8 cellular contexts compared by ENCODE assay signal in the genomic region with DNA sequence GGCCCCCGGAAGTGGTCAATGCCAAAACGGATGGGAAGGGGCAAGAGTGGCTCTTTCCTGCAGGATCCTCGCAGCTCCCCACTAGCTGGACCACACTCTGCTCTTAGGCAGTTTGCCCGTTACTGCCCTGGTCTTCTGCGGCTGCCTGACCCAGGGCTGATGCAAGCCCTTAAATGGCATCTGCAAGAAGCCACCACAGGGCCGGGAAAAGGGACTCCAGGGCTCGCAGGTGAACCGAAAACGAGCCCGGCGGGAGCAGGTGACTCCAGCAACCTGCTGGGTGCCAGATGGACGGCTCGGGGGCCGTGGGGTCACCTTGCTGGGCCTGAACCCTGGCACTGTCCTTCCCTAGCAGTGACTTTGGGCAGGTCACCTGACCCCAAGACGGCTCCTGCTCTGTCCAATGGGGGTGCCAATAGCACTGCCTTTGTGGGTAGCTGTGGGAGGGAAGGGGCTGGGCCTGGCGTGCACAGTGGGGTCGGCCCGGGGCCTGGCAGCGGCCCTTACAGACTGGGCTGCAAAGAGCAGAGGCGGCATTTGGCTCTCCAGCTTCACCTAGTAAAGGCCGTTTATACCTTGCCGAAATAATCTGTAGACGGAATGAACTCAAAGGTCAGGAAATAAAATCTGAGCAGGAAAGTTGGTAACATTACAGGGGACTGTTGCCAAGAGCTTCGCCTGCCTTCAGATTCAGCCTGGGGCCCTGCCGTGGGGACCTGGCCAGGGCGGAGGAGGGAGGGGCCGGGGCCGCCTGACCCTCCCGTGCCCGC. TPM values are rescaled to one million over a fixed set of nuclear protein-coding genes. Genes with fewer than 3 reads are reported as not detected.
DNase-seq lines count a peak whose midpoint lies in the region; FAIRE-seq and TF ChIP-seq lines count a peak whose summit lies in the region.

No MANE protein-coding gene starts in this region.

- H3K27ac ChIP-seq in kidney (ENCODE audit: low read depth in 2 of 2, low read length in 2 of 2) (peak overlapping the region; percentile 71 to 92), stomach smooth muscle (ENCODE audit: low read length) (peak overlapping the region; percentile 77)

- H3K27me3 ChIP-seq in adipocyte (replicated peaks; ENCODE audit: control insufficient read depth, insufficient read depth, low read length) = no peaks in the 10 kb centered on the region
- H3K27me3 ChIP-seq in stomach smooth muscle (ENCODE audit: control insufficient read depth in 1 of 2, insufficient read depth in 2 of 2, low read length in 2 of 2) = no peaks in the 10 kb centered on the region

- H3K9me3 Mint-ChIP-seq in IgD-negative memory B cell = no peaks in the 10 kb centered on the region

- intact Hi-C loops in kidney (cut with DNase I) = no loop called here

- peak overlapping the region; percentile 93 for H3K9ac ChIP-seq in adipocyte (ENCODE audit: low read length)
- H3K9ac ChIP-seq in kidney (ENCODE audit: low read length in 2 of 2) = peak overlapping the region; percentile 54 to 69
- H3K9ac ChIP-seq in stomach smooth muscle (ENCODE audit: low read length in 2 of 2) = peak overlapping the region; percentile 62 to 86

- no peaks in the 10 kb centered on the region for H3K27me3 Mint-ChIP-seq in IgD-negative memory B cell

- FAIRE-seq in GM19239 (lab: Jason Lieb, UNC) (peak; percentile 84), kidney (lab: Jason Lieb, UNC) (no peak)

- no peak for DNase-seq in AG09309 (ENCODE audit: low read depth)
- DNase-seq in GM19239 (ENCODE audit: insufficient read length, low spot score) = no peak
- peak; percentile 58 for DNase-seq in adipocyte (ENCODE audit: low read depth)
- DNase-seq in kidney = no peak
- DNase-seq in KBM-7 = no peak
- DNase-seq in NK-92 (lab: John Stamatoyannopoulos, UW; ENCODE audit: unreplicated experiment) = no peak

- H3K36me3 ChIP-seq in adipocyte (ENCODE audit: control insufficient read depth, insufficient read depth, low read length, severe bottlenecking) (peaks cover 16% of the 10 kb centered on the region), kidney (ENCODE audit: control insufficient read depth in 1 of 2, insufficient read depth in 2 of 2, low read length in 2 of 2) (no peaks in the 10 kb centered on the region), stomach smooth muscle (ENCODE audit: control insufficient read depth in 2 of 2, insufficient read depth in 2 of 2, low read length in 2 of 2) (peaks cover 4 to 6% of the 10 kb centered on the region in 2 donors)

- H3K27ac Mint-ChIP-seq in IgD-negative memory B cell = peak overlapping the region; percentile 86 to 97 (median 91)

- H3K36me3 Mint-ChIP-seq in IgD-negative memory B cell = peaks cover 2% of the 10 kb centered on the region

- peaks cover 20% of the 10 kb centered on the region for H3K4me1 ChIP-seq in adipocyte (ENCODE audit: control insufficient read depth, insufficient read depth, low read length)
- H3K4me1 ChIP-seq in kidney (ENCODE audit: control insufficient read depth in 1 of 2, insufficient read depth in 1 of 2, low read depth in 1 of 2, low read length in 2 of 2) = peaks cover 0 to 13% of the 10 kb centered on the region in 2 donors
- H3K4me1 ChIP-seq in stomach smooth muscle (ENCODE audit: control insufficient read depth, insufficient read depth, low read length) = peaks cover 33% of the 10 kb centered on the region

- H3K4me3 Mint-ChIP-seq in IgD-negative memory B cell = peak overlapping the region; percentile 82 to 94 (median 88)

- TF ChIP-seq CTCF in AG09309 (IDR thresholded peaks at IDR 0.05; ENCODE audit: control insufficient read depth, insufficient read depth, low read depth, low read length, missing control alignments) (no peak), kidney (IDR thresholded peaks at IDR 0.05; ENCODE audit: borderline replicate concordance, extremely low read depth, insufficient read depth) (no peak)

- no peaks in the 10 kb centered on the region for H3K9me3 ChIP-seq in adipocyte (ENCODE audit: control insufficient read depth, low read length)
- no peaks in the 10 kb centered on the region for H3K9me3 ChIP-seq in kidney (ENCODE audit: control insufficient read depth in 1 of 2, low read length in 2 of 2)
- H3K9me3 ChIP-seq in stomach smooth muscle (ENCODE audit: control insufficient read depth in 2 of 2, low read length in 2 of 2) = no peaks in the 10 kb centered on the region

- in situ Hi-C loops in KBM-7 (cut with MboI; ENCODE audit: low pct_unique_long_range_greater_than_20kb, low sequenced_read_pairs) = no loop called here

- H3K4me3 ChIP-seq in AG09309 (ENCODE audit: control insufficient read depth, low read depth, low read length) (peak overlapping the region; percentile 61), adipocyte (ENCODE audit: low read length) (peak overlapping the region; percentile 86), kidney (ENCODE audit: low read length in 2 of 2) (peak overlapping the region; percentile 69), stomach smooth muscle (ENCODE audit: low read length in 2 of 2) (peak overlapping the region; percentile 63 to 77)

- H3K4me1 Mint-ChIP-seq in IgD-negative memory B cell = peaks cover 0 to 9% (median 3%) of the 10 kb centered on the region in 3 donors

RNA-seq across cellular contexts. Expression of a gene that starts 1.2 kb away (rescaled TPM):
- polyA plus RNA-seq in IgD-negative memory B cell (30.3 TPM), kidney (ENCODE audit: insufficient read depth, low read depth, low replicate concordance) (22.2 TPM)
- 33.1 TPM for total RNA-seq in kidney

RNA-seq across cellular contexts. Expression of a gene that starts 22.4 kb away (rescaled TPM):
- 0.78 TPM for polyA plus RNA-seq in IgD-negative memory B cell
- 30.9 TPM for total RNA-seq in kidney
- polyA plus RNA-seq in kidney (ENCODE audit: insufficient read depth, low read depth, low replicate concordance) = 7.1 TPM
